In genomic region chr13:77477299-77477848, GRCh38 we compare ENCODE assay signal across 13 cellular contexts. TPM values are rescaled to one million over a fixed set of nuclear protein-coding genes. Genes with fewer than 3 reads are reported as not detected.
A peak's percentile ranks its signal among the peaks of the same experiment; 100 is the strongest.
DNase-seq lines count a peak whose midpoint lies in the region; ATAC-seq and TF ChIP-seq lines count a peak whose summit lies in the region.
"Had no signal": no experiment of that assay in that cellular context is flagged by ENCODE, and none has a peak within 500 bp of the region (broad histone marks: within the 10 kb centered on the region; RNA-seq: fewer than 3 reads in every experiment).

No MANE protein-coding gene starts in this region.

- H3K4me1 ChIP-seq in SK-N-SH (ENCODE audit: control insufficient read depth in 1 of 2, insufficient read depth in 2 of 2, low read depth in 1 of 2, low read length in 1 of 2), result no peaks in the 10 kb centered on the region; a peak in 1 of 4 replicates
- peaks cover 11% of the 10 kb centered on the region for H3K4me1 ChIP-seq in skeletal muscle satellite cell (ENCODE audit: control insufficient read depth, insufficient read depth, low read length)
- H3K4me1 ChIP-seq in ovary (ENCODE audit: insufficient read depth), result no peaks in the 10 kb centered on the region
- H3K4me1 ChIP-seq in Peyer's patch, result no peaks in the 10 kb centered on the region
- H3K4me1 ChIP-seq: SJCRH30 had no signal

- peak overlapping the region; percentile 71; the same call in 1 of the 2 replicates for H2AFZ ChIP-seq in SK-N-SH (ENCODE audit: low read depth)

- CTCF ChIA-PET in SK-N-SH (lab: Yijun Ruan, JAX), result interaction anchor here (0.6 to 3.6 kb wide), 20 partner anchors 12 to 509 kb away, joined by 3 to 44 read pairs (median 6); partner anchors contain the start of genes FBXL3 and MYCBP2

- no peaks in the 10 kb centered on the region for H3K79me2 ChIP-seq in SK-N-SH (ENCODE audit: insufficient read depth)

- H3K27ac ChIP-seq in SK-N-SH (ENCODE audit: low read depth in 2 of 2, low read length in 1 of 2) (no peak overlapping the region), ovary (no peak overlapping the region), Peyer's patch (no peak overlapping the region)
- H3K27ac ChIP-seq: epithelial cell of prostate had no signal

- H3K27ac Mint-ChIP-seq in effector memory CD8-positive, alpha-beta T cell, result no peak overlapping the region

- H3K9me3 ChIP-seq in SK-N-SH, result no peaks in the 10 kb centered on the region
- H3K9me3 ChIP-seq in skeletal muscle satellite cell (replicated peaks; ENCODE audit: low read length), result no peaks in the 10 kb centered on the region
- H3K9me3 ChIP-seq in ovary, result no peaks in the 10 kb centered on the region
- no peaks in the 10 kb centered on the region for H3K9me3 ChIP-seq in Peyer's patch
- H3K9me3 ChIP-seq: SJCRH30, tibial nerve had no signal

- TF ChIP-seq RAD21 in SK-N-SH (IDR thresholded peaks at IDR 0.05; ENCODE audit: low read length), result no peak

- H3K4me3 ChIP-seq in SK-N-SH (ENCODE audit: low read depth in 2 of 2, low read length in 1 of 2) (no peak overlapping the region), skeletal muscle satellite cell (ENCODE audit: low read length) (no peak overlapping the region), ovary (no peak overlapping the region), Peyer's patch (no peak overlapping the region)

- H3K9ac ChIP-seq in SK-N-SH (no peak overlapping the region), skeletal muscle satellite cell (ENCODE audit: low read depth, low read length) (peak overlapping the region; percentile 32)

- no peaks in the 10 kb centered on the region for H3F3A ChIP-seq in SK-N-SH (replicated peaks; ENCODE audit: insufficient read depth)

- H3K9me3 Mint-ChIP-seq in effector memory CD8-positive, alpha-beta T cell, result no peaks in the 10 kb centered on the region

- intact Hi-C loops in ovary (cut with DNase I), result no loop called here

- peaks cover 4% of the 10 kb centered on the region for H3K36me3 Mint-ChIP-seq in effector memory CD8-positive, alpha-beta T cell (ENCODE audit: insufficient read depth)

- peaks cover 0 to 3% of the 10 kb centered on the region in 2 donors for H3K4me1 Mint-ChIP-seq in effector memory CD8-positive, alpha-beta T cell (ENCODE audit: low read depth in 2 of 2)

- H3K4me2 ChIP-seq in SK-N-SH (peak overlapping the region; percentile 68; the same call in 1 of the 2 replicates), skeletal muscle satellite cell (ENCODE audit: low read length) (peak overlapping the region; percentile 80)

- no peak for TF ChIP-seq POLR2A in ovary (IDR thresholded peaks at IDR 0.05)
- TF ChIP-seq POLR2A in Peyer's patch (IDR thresholded peaks at IDR 0.05), result no peak

- no peak for TF ChIP-seq EP300 in SK-N-SH (IDR thresholded peaks at IDR 0.05; ENCODE audit: borderline replicate concordance in 1 of 2, low read depth in 1 of 2, low read length in 1 of 2)
- no peak for TF ChIP-seq EP300 in ovary (IDR thresholded peaks at IDR 0.05)

- peaks cover 6 to 9% of the 10 kb centered on the region in 2 donors for H3K27me3 Mint-ChIP-seq in effector memory CD8-positive, alpha-beta T cell

- H3K36me3 ChIP-seq in SK-N-SH (replicated peaks in 1 of 2; ENCODE audit: control insufficient read depth in 1 of 2, insufficient read depth in 2 of 2, low read length in 1 of 2) (no peaks in the 10 kb centered on the region), skeletal muscle satellite cell (ENCODE audit: insufficient read depth, low read length) (no peaks in the 10 kb centered on the region), ovary (no peaks in the 10 kb centered on the region), Peyer's patch (no peaks in the 10 kb centered on the region)
- H3K36me3 ChIP-seq: SJCRH30, tibial nerve had no signal

- 85% methylated on average over 3 of the region's 3 CpGs for WGBS in SK-N-SH (ENCODE audit: low lambda C conversion rate)
- 73 to 86% (median 73%) methylated on average over 3 of the region's 3 CpGs for WGBS in ovary, 3 donors

- H3K4me3 Mint-ChIP-seq in effector memory CD8-positive, alpha-beta T cell, result peak overlapping the region; percentile 25 to 79

- no peak for DNase-seq in SK-N-SH
- DNase-seq in NAMALWA (ENCODE audit: low spot score), result peak; percentile 28
- no peak for DNase-seq in effector memory CD8-positive, alpha-beta T cell
- no peak for DNase-seq in ovary
- DNase-seq in Peyer's patch, result no peak
- DNase-seq: 8988T; activated CD4-positive, alpha-beta T cell treated with anti-CD3 and anti-CD28 coated beads for 1 hour had no signal

- POLR2A ChIA-PET in SK-N-SH (lab: Yijun Ruan, JAX), result interaction anchor here (1.0 kb wide), 1 partner anchor 151 kb away, joined by 3 read pairs; the partner anchor contains the start of gene MYCBP2

- no peaks in the 10 kb centered on the region for H3K9me2 ChIP-seq in SK-N-SH

- H3K27me3 ChIP-seq in SK-N-SH (ENCODE audit: insufficient read depth), result no peaks in the 10 kb centered on the region
- H3K27me3 ChIP-seq in skeletal muscle satellite cell (ENCODE audit: control insufficient read depth, insufficient read depth, low read length), result peaks cover 17% of the 10 kb centered on the region
- no peaks in the 10 kb centered on the region for H3K27me3 ChIP-seq in ovary
- H3K27me3 ChIP-seq in Peyer's patch, result no peaks in the 10 kb centered on the region
- H3K27me3 ChIP-seq: SJCRH30, tibial nerve had no signal

- ATAC-seq in SK-N-SH treated with all-trans-retinoic acid at 6 μM for 48 hours (no peak), GM19328 (IDR thresholded peaks at IDR 0.05; ENCODE audit: unreplicated experiment) (no peak)
- no peak for ATAC-seq in effector memory CD8-positive, alpha-beta T cell (replicated peaks)

- no peaks in the 10 kb centered on the region for H4K20me1 ChIP-seq in SK-N-SH (ENCODE audit: insufficient read depth)

- TF ChIP-seq CTCF in SK-N-SH (IDR thresholded peaks at IDR 0.05) (no peak), ovary (IDR thresholded peaks at IDR 0.05) (no peak), Peyer's patch (IDR thresholded peaks at IDR 0.05) (no peak)

TF ChIP-seq in SK-N-SH, 30 proteins besides CTCF, POLR2A, EP300 and RAD21 (continues in another document):
- TF ChIP-seq FOXJ3 (CRISPR knock-in tag; IDR thresholded peaks at IDR 0.05) (no peak), USF1 (IDR thresholded peaks at IDR 0.05; ENCODE audit: borderline replicate concordance, low read depth) (no peak), MXI1 (IDR thresholded peaks at IDR 0.05; ENCODE audit: low read depth, low read length) (no peak), TAF1 (IDR thresholded peaks at IDR 0.05; ENCODE audit: borderline replicate concordance, low read depth, low read length) (no peak), GATA2 (CRISPR knock-in tag; IDR thresholded peaks at IDR 0.05) (no peak), FOXM1 (IDR thresholded peaks at IDR 0.05; ENCODE audit: low read depth) (no peak), EZH2phosphoT487 (IDR thresholded peaks at IDR 0.05; ENCODE audit: borderline replicate concordance, low read depth) (no peak)

TF ChIP-seq in SK-N-SH treated with all-trans-retinoic acid at 6 μM for 48 hours, 23 proteins besides CTCF, POLR2A, EP300 and RAD21 (continues in another document):
- TF ChIP-seq CREB5 (CRISPR knock-in tag; IDR thresholded peaks at IDR 0.05; ENCODE audit: low read depth) (no peak), POU6F1 (CRISPR knock-in tag; IDR thresholded peaks at IDR 0.05; ENCODE audit: borderline replicate concordance, low read depth) (no peak), ZFP30 (CRISPR knock-in tag; IDR thresholded peaks at IDR 0.05) (no peak), ZNF565 (CRISPR knock-in tag; conservative IDR thresholded peaks at IDR 0.05; ENCODE audit: low read depth) (no peak), ISL1 (CRISPR knock-in tag; IDR thresholded peaks at IDR 0.05) (no peak), GLIS3 (CRISPR knock-in tag; IDR thresholded peaks at IDR 0.05) (no peak), TOX (CRISPR knock-in tag; IDR thresholded peaks at IDR 0.05; ENCODE audit: borderline replicate concordance) (no peak), PPARA (CRISPR knock-in tag; IDR thresholded peaks at IDR 0.05; ENCODE audit: borderline replicate concordance) (no peak), ZFP3 (CRISPR knock-in tag; IDR thresholded peaks at IDR 0.05) (no peak), CSDC2 (CRISPR knock-in tag; IDR thresholded peaks at IDR 0.05) (no peak), ESRRG (CRISPR knock-in tag; IDR thresholded peaks at IDR 0.05) (no peak), BACH2 (CRISPR knock-in tag; IDR thresholded peaks at IDR 0.05; ENCODE audit: borderline replicate concordance) (no peak)

RNA-seq across cellular contexts. Expression of gene SCEL, which starts 58.1 kb away (rescaled TPM):
- polyA plus RNA-seq in SK-N-SH (2012; rRNA removed) (0.02 and 0.03 TPM in 2 replicates), ovary (under 1 TPM in 1 of 2 donors, not detected in 1; 0.04 TPM)
- 0.01 TPM in 2 replicates for polyA plus RNA-seq in SK-N-SH (2012; cell fraction: cytosol; rRNA removed)
- 0.01 TPM in 1 of 2 replicates, not detected in the other for polyA plus RNA-seq in SK-N-SH (2012; cell fraction: nucleus; rRNA removed)
- total RNA-seq in skeletal muscle satellite cell (2012; rRNA removed), result not detected in 2 replicates
- total RNA-seq in ovary (not detected), Peyer's patch (not detected)
- total RNA-seq: SJCRH30, tibial nerve had no signal
